Comparison of ENCODE assay signal across 37 cellular contexts in the genomic region with DNA sequence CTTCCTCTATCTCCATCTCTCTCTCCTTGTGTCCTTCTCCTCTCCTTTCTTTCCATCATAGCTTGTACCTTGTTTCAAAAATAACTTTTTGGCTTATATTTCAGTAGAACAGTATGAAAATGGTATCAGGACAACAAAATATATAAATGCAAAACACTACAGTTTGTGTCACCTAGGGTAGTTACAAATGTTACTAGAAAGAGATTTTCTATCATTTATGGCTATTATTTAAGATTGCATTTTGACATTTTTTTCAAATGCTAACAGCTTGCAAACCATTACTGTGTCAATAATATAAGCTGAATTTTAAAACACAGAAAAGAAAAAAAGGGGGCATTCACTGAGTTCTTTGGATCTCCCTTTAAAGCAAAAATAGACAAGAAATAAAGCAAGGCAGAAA.
"Had no signal": no experiment of that assay in that cellular context is flagged by ENCODE, and none has a peak within 500 bp of the region (broad histone marks: within the 10 kb centered on the region; RNA-seq: fewer than 3 reads in every experiment).

No MANE protein-coding gene starts in this region.

- H3K36me3 ChIP-seq: adrenal gland, ascending aorta, brain microvascular endothelial cell, breast epithelium, cardiac muscle cell had no signal

- DNase-seq: activated effector memory CD4-positive, alpha-beta T cell treated with anti-CD3 and anti-CD28 coated beads, Interleukin-2, amount 50 U/mL, for 16 hours; activated effector memory CD4-positive, alpha-beta T cell treated with Interleukin-2 at 50 U/mL for 16 hours; activated gamma-delta T cell; activated gamma-delta T cell treated with Interleukin-2 at 50 U/mL for 16 hours; activated naive CD4-positive, alpha-beta T cell; activated naive CD4-positive, alpha-beta T cell treated with anti-CD3 and anti-CD28 coated beads for 36 hours; activated naive CD4-positive, alpha-beta T cell treated with anti-CD3 and anti-CD28 coated beads, Interleukin-2, amount 10 ng/mL, durations not matched to agents 7 days and 5 days; activated naive CD4-positive, alpha-beta T cell treated with anti-CD3 and anti-CD28 coated beads, Interleukin-2, amount 50 U/mL, for 16 hours; activated naive CD4-positive, alpha-beta T cell treated with Interleukin-2 at 50 U/mL for 16 hours; activated naive CD8-positive, alpha-beta T cell treated with anti-CD3 and anti-CD28 coated beads for 36 hours; activated naive CD8-positive, alpha-beta T cell treated with anti-CD3 and anti-CD28 coated beads, Interleukin-2, amount 10 ng/mL, durations not matched to agents 7 days and 5 days; activated naive CD8-positive, alpha-beta T cell treated with anti-CD3 and anti-CD28 coated beads, Interleukin-2, amount 50 U/mL, for 24 hours; activated T-cell treated with anti-CD3 and anti-CD28 coated beads for 4 hours; activated T-cell treated with anti-CD3 and anti-CD28 coated beads, Interleukin-2, amount 50 U/mL, for 1 hour; activated T-cell treated with anti-CD3 and anti-CD28 coated beads, Interleukin-2, amount 50 U/mL, for 24 hours; activated T-cell treated with anti-CD3 and anti-CD28 coated beads, Interleukin-2, amount 50 U/mL, for 4 hours; adrenal gland; amniotic stem cell; amygdala; anterior cingulate cortex; aorta; body of pancreas; brain microvascular endothelial cell; caudate nucleus; central memory CD4-positive, alpha-beta T cell; cerebellar nuclear complex had no signal

- H3K4me3 ChIP-seq: adrenal gland, ascending aorta, body of pancreas, breast epithelium, cardiac muscle cell had no signal

- H3K27ac ChIP-seq: adrenal gland, ascending aorta, body of pancreas, brain microvascular endothelial cell, breast epithelium, cardiac muscle cell had no signal

- H3K9me3 Mint-ChIP-seq: brain had no signal

- H3K4me1 Mint-ChIP-seq: activated naive CD4-positive, alpha-beta T cell treated with anti-CD3 and anti-CD28 coated beads, Interleukin-2, amount 10 ng/mL, durations not matched to agents 7 days and 5 days; activated naive CD4-positive, alpha-beta T cell treated with anti-CD3 and anti-CD28 coated beads, Interleukin-2, amount 50 U/mL, for 24 hours; activated naive CD8-positive, alpha-beta T cell treated with anti-CD3 and anti-CD28 coated beads for 36 hours; activated naive CD8-positive, alpha-beta T cell treated with anti-CD3 and anti-CD28 coated beads, Interleukin-2, amount 10 ng/mL, durations not matched to agents 7 days and 5 days; activated naive CD8-positive, alpha-beta T cell treated with anti-CD3 and anti-CD28 coated beads, Interleukin-2, amount 50 U/mL, for 24 hours; activated T-helper 17 cell treated with anti-CD3 and anti-CD28 coated beads, Interleukin-2, amount 50 U/mL, for 72 hours; brain; central memory CD8-positive, alpha-beta T cell had no signal

- ATAC-seq: activated naive CD4-positive, alpha-beta T cell treated with anti-CD3 and anti-CD28 coated beads, Interleukin-2, amount 50 U/mL, for 72 hours; activated naive CD8-positive, alpha-beta T cell treated with anti-CD3 and anti-CD28 coated beads, Interleukin-2, amount 50 U/mL, for 24 hours; activated T-cell treated with anti-CD3 and anti-CD28 coated beads, Interleukin-2, amount 50 U/mL, for 4 hours; activated T-helper 17 cell treated with anti-CD3 and anti-CD28 coated beads, Interleukin-2, amount 50 U/mL, for 72 hours; body of pancreas had no signal

- H3K27me3 Mint-ChIP-seq: activated naive CD4-positive, alpha-beta T cell treated with anti-CD3 and anti-CD28 coated beads, Interleukin-2, amount 10 ng/mL, durations not matched to agents 7 days and 5 days; activated naive CD4-positive, alpha-beta T cell treated with anti-CD3 and anti-CD28 coated beads, Interleukin-2, amount 50 U/mL, for 24 hours; activated naive CD8-positive, alpha-beta T cell; activated naive CD8-positive, alpha-beta T cell treated with anti-CD3 and anti-CD28 coated beads for 36 hours; activated naive CD8-positive, alpha-beta T cell treated with anti-CD3 and anti-CD28 coated beads, Interleukin-2, amount 10 ng/mL, durations not matched to agents 7 days and 5 days; activated naive CD8-positive, alpha-beta T cell treated with anti-CD3 and anti-CD28 coated beads, Interleukin-2, amount 50 U/mL, for 24 hours; activated T-cell treated with anti-CD3 and anti-CD28 coated beads, Interleukin-2, amount 50 U/mL, for 24 hours; activated T-helper 17 cell treated with anti-CD3 and anti-CD28 coated beads, Interleukin-2, amount 50 U/mL, for 72 hours; brain; central memory CD8-positive, alpha-beta T cell had no signal

- H3K9me3 ChIP-seq: adrenal gland, ascending aorta, body of pancreas, breast epithelium had no signal

- H3K36me3 Mint-ChIP-seq: activated naive CD4-positive, alpha-beta T cell treated with anti-CD3 and anti-CD28 coated beads, Interleukin-2, amount 10 ng/mL, durations not matched to agents 7 days and 5 days; activated naive CD4-positive, alpha-beta T cell treated with anti-CD3 and anti-CD28 coated beads, Interleukin-2, amount 50 U/mL, for 24 hours; activated naive CD8-positive, alpha-beta T cell; activated naive CD8-positive, alpha-beta T cell treated with anti-CD3 and anti-CD28 coated beads for 36 hours; activated naive CD8-positive, alpha-beta T cell treated with anti-CD3 and anti-CD28 coated beads, Interleukin-2, amount 10 ng/mL, durations not matched to agents 7 days and 5 days; brain had no signal

- H3K4me1 ChIP-seq: adrenal gland, ascending aorta, body of pancreas, breast epithelium had no signal

- H3K27me3 ChIP-seq: adrenal gland, ascending aorta, body of pancreas, brain microvascular endothelial cell, breast epithelium, cardiac muscle cell had no signal

- H3K4me3 Mint-ChIP-seq: activated naive CD4-positive, alpha-beta T cell treated with anti-CD3 and anti-CD28 coated beads for 36 hours; activated naive CD4-positive, alpha-beta T cell treated with anti-CD3 and anti-CD28 coated beads, Interleukin-2, amount 10 ng/mL, durations not matched to agents 7 days and 5 days; activated naive CD4-positive, alpha-beta T cell treated with anti-CD3 and anti-CD28 coated beads, Interleukin-2, amount 50 U/mL, for 24 hours; activated naive CD8-positive, alpha-beta T cell; activated naive CD8-positive, alpha-beta T cell treated with anti-CD3 and anti-CD28 coated beads for 36 hours; activated naive CD8-positive, alpha-beta T cell treated with anti-CD3 and anti-CD28 coated beads, Interleukin-2, amount 10 ng/mL, durations not matched to agents 7 days and 5 days; activated naive CD8-positive, alpha-beta T cell treated with anti-CD3 and anti-CD28 coated beads, Interleukin-2, amount 50 U/mL, for 24 hours; activated T-cell treated with anti-CD3 and anti-CD28 coated beads, Interleukin-2, amount 50 U/mL, for 24 hours; activated T-cell treated with anti-CD3 and anti-CD28 coated beads, Interleukin-2, amount 50 U/mL, for 4 hours; activated T-helper 1 cell treated with anti-CD3 and anti-CD28 coated beads, Interleukin-12 subunit alpha, Interleukin-12 subunit beta, Interleukin-2, Interleukin-4 antibody, amounts not matched to agents 30 ng/mL and 10 ng/mL and 1 ng/mL, durations not matched to agents 14 hours and 24 hours and 36 hours; activated T-helper 17 cell treated with anti-CD3 and anti-CD28 coated beads, Interleukin-2, amount 50 U/mL, for 72 hours; brain; central memory CD8-positive, alpha-beta T cell had no signal

- H3K27ac Mint-ChIP-seq: activated naive CD4-positive, alpha-beta T cell treated with anti-CD3 and anti-CD28 coated beads for 36 hours; activated naive CD4-positive, alpha-beta T cell treated with anti-CD3 and anti-CD28 coated beads, Interleukin-2, amount 10 ng/mL, durations not matched to agents 7 days and 5 days; activated naive CD4-positive, alpha-beta T cell treated with anti-CD3 and anti-CD28 coated beads, Interleukin-2, amount 50 U/mL, for 24 hours; activated naive CD4-positive, alpha-beta T cell treated with anti-CD3 and anti-CD28 coated beads, Interleukin-2, amount 50 U/mL, for 72 hours; activated naive CD8-positive, alpha-beta T cell; activated naive CD8-positive, alpha-beta T cell treated with anti-CD3 and anti-CD28 coated beads for 36 hours; activated naive CD8-positive, alpha-beta T cell treated with anti-CD3 and anti-CD28 coated beads, Interleukin-2, amount 10 ng/mL, durations not matched to agents 7 days and 5 days; activated naive CD8-positive, alpha-beta T cell treated with anti-CD3 and anti-CD28 coated beads, Interleukin-2, amount 50 U/mL, for 24 hours; activated T-cell treated with anti-CD3 and anti-CD28 coated beads, Interleukin-2, amount 50 U/mL, for 24 hours; activated T-helper 1 cell treated with anti-CD3 and anti-CD28 coated beads, Interleukin-12 subunit alpha, Interleukin-12 subunit beta, Interleukin-2, Interleukin-4 antibody, amounts not matched to agents 30 ng/mL and 10 ng/mL and 1 ng/mL, durations not matched to agents 14 hours and 24 hours and 36 hours; activated T-helper 17 cell treated with anti-CD3 and anti-CD28 coated beads, Interleukin-2, amount 50 U/mL, for 72 hours; activated T-helper 2 cell treated with anti-CD3 and anti-CD28 coated beads, Interferon-gamma antibody, Interleukin-2, Interleukin-4, amounts not matched to agents 10 μg/mL and 5 μg/mL and 100 μg/mL, durations not matched to agents 14 hours and 24 hours and 36 hours; brain had no signal
